ENCODE assay signal across 8 cellular contexts in genomic region chr1:23692308-23692871, GRCh38. TPM values are rescaled to one million over a fixed set of nuclear protein-coding genes. Genes with fewer than 3 reads are reported as not detected.
DNase-seq lines count a peak whose midpoint lies in the region; ATAC-seq lines count a peak whose summit lies in the region.

No MANE protein-coding gene starts in this region.

- peak overlapping the region; percentile 95 for H3K4me3 Mint-ChIP-seq in stimulated activated naive CD8-positive, alpha-beta T cell treated with anti-CD3 and anti-CD28 coated beads, Interleukin-15, Interleukin-2, amounts not matched to agents 100 ng/mL and 50 ng/mL, for 24 hours

- no peak overlapping the region for H2BK5ac ChIP-seq in mesenchymal stem cell (ENCODE audit: low read depth, low read length, poor library complexity, severe bottlenecking)

- DNase-seq in stimulated activated naive CD8-positive, alpha-beta T cell treated with anti-CD3 and anti-CD28 coated beads, Interleukin-15, Interleukin-2, amounts not matched to agents 100 U/mL and 50 U/mL, for 24 hours, result no peak
- peak; percentile 8 for DNase-seq in astrocyte of the hippocampus (ENCODE audit: low read depth, low spot score)
- DNase-seq in mesenchymal stem cell, result peak; percentile 19
- no peak for DNase-seq in Ammon's horn (ENCODE audit: low spot score)
- DNase-seq in middle frontal gyrus (ENCODE audit: extremely low spot score, low spot score), result no peak

- no peak overlapping the region for H3K18ac ChIP-seq in mesenchymal stem cell (ENCODE audit: low read depth in 1 of 2, low read length in 2 of 2)

- no peak overlapping the region for H3K23ac ChIP-seq in mesenchymal stem cell (ENCODE audit: low read length in 2 of 2)

- H2AFZ ChIP-seq in mesenchymal stem cell (ENCODE audit: low read depth, low read length), result no peak overlapping the region

- no peak overlapping the region for H4K91ac ChIP-seq in mesenchymal stem cell (ENCODE audit: low read length)

- no peak overlapping the region for H3K27ac ChIP-seq in mesenchymal stem cell (ENCODE audit: low read length, poor library complexity, severe bottlenecking)

- peaks cover 58% of the 10 kb centered on the region for H3K36me3 Mint-ChIP-seq in stimulated activated naive CD8-positive, alpha-beta T cell treated with anti-CD3 and anti-CD28 coated beads, Interleukin-15, Interleukin-2, amounts not matched to agents 100 ng/mL and 50 ng/mL, for 24 hours (ENCODE audit: low read depth)

- H3K4me1 Mint-ChIP-seq in stimulated activated naive CD8-positive, alpha-beta T cell treated with anti-CD3 and anti-CD28 coated beads, Interleukin-15, Interleukin-2, amounts not matched to agents 100 ng/mL and 50 ng/mL, for 24 hours (ENCODE audit: low read depth), result peaks cover 52% of the 10 kb centered on the region

- H4K8ac ChIP-seq in mesenchymal stem cell (ENCODE audit: low read length), result no peak overlapping the region

- peaks cover 25 to 52% of the 10 kb centered on the region in 2 experiments for H3K36me3 ChIP-seq in mesenchymal stem cell (ENCODE audit: control insufficient read depth in 1 of 2, insufficient read depth in 2 of 2, low read depth in 1 of 2, low read length in 2 of 2)

- peak overlapping the region; percentile 98 for H3K27ac Mint-ChIP-seq in stimulated activated naive CD8-positive, alpha-beta T cell treated with anti-CD3 and anti-CD28 coated beads, Interleukin-15, Interleukin-2, amounts not matched to agents 100 ng/mL and 50 ng/mL, for 24 hours

- H3K4me2 ChIP-seq in mesenchymal stem cell (ENCODE audit: low read length, poor library complexity, severe bottlenecking), result peak overlapping the region; percentile 72

- H3K9me3 ChIP-seq in mesenchymal stem cell (ENCODE audit: control insufficient read depth, low read length), result no peaks in the 10 kb centered on the region

- peak overlapping the region in 1 of 2 experiments; percentile 44 for H3K14ac ChIP-seq in mesenchymal stem cell (ENCODE audit: low read length in 2 of 2)

- H3K4me3 ChIP-seq in mesenchymal stem cell (ENCODE audit: insufficient read depth in 1 of 2, low read depth in 1 of 2, low read length in 2 of 2), result peak overlapping the region; percentile 99 to 100

- H2BK120ac ChIP-seq in mesenchymal stem cell (ENCODE audit: low read depth, low read length), result no peak overlapping the region

- H3K9ac ChIP-seq in mesenchymal stem cell (ENCODE audit: low read length), result peak overlapping the region; percentile 100

- H3K9me3 Mint-ChIP-seq in stimulated activated naive CD8-positive, alpha-beta T cell treated with anti-CD3 and anti-CD28 coated beads, Interleukin-15, Interleukin-2, amounts not matched to agents 100 ng/mL and 50 ng/mL, for 24 hours, result no peaks in the 10 kb centered on the region

- H3K4me1 ChIP-seq in mesenchymal stem cell (ENCODE audit: control insufficient read depth, insufficient read depth, low read depth, low read length), result peaks cover 16% of the 10 kb centered on the region

- no peaks in the 10 kb centered on the region for H3K27me3 Mint-ChIP-seq in stimulated activated naive CD8-positive, alpha-beta T cell treated with anti-CD3 and anti-CD28 coated beads, Interleukin-15, Interleukin-2, amounts not matched to agents 100 ng/mL and 50 ng/mL, for 24 hours

- H2AK5ac ChIP-seq in mesenchymal stem cell (ENCODE audit: low read length, severe bottlenecking), result peak overlapping the region; percentile 11

- H3K4ac ChIP-seq in mesenchymal stem cell (ENCODE audit: low read depth in 1 of 2, low read length in 2 of 2), result peak overlapping the region in 1 of 2 experiments; percentile 66

- 11% methylated on average over 13 of the region's 17 CpGs for WGBS in mesenchymal stem cell

- no peaks in the 10 kb centered on the region for H3K79me1 ChIP-seq in mesenchymal stem cell (replicated peaks; ENCODE audit: low read length, poor library complexity, severe bottlenecking)

- H3K27me3 ChIP-seq in mesenchymal stem cell (ENCODE audit: control insufficient read depth in 1 of 2, insufficient read depth in 1 of 2, low read length in 2 of 2), result no peaks in the 10 kb centered on the region

- H2BK12ac ChIP-seq in mesenchymal stem cell (ENCODE audit: low read length in 2 of 2), result no peak overlapping the region

- no peak overlapping the region for H2BK15ac ChIP-seq in mesenchymal stem cell (ENCODE audit: low read depth, poor library complexity, severe bottlenecking)

- ATAC-seq in stimulated activated naive CD8-positive, alpha-beta T cell treated with anti-CD3 and anti-CD28 coated beads, Interleukin-15, Interleukin-2, amounts not matched to agents 100 U/mL and 50 U/mL, for 24 hours, result no peak
- ATAC-seq in GM18517 (IDR thresholded peaks at IDR 0.05; ENCODE audit: unreplicated experiment) (no peak), GM21360 (IDR thresholded peaks at IDR 0.05; ENCODE audit: unreplicated experiment) (no peak)

RNA-seq across cellular contexts. Expression of gene RPL11, which starts 0.8 kb away (rescaled TPM):
- polyA plus RNA-seq in mesenchymal stem cell (2013, experiment 1 of 2), result 2,341 TPM
- polyA plus RNA-seq in mesenchymal stem cell (2013, experiment 2 of 2), result 2,276 TPM

RNA-seq across cellular contexts. Expression of gene ELOA, which starts 50.9 kb away (rescaled TPM):
- 29.3 TPM for polyA plus RNA-seq in mesenchymal stem cell (2013, experiment 1 of 2)
- 28.1 TPM for polyA plus RNA-seq in mesenchymal stem cell (2013, experiment 2 of 2)

Comparison
In these comparisons a context has a peak if more than half of its experiments do, and no peak if none do; other contexts are left out.
1. DNase-seq: peak in astrocyte of the hippocampus (single experiment) and mesenchymal stem cell (single experiment); none in stimulated activated naive CD8-positive, alpha-beta T cell treated with anti-CD3 and anti-CD28 coated beads, Interleukin-15, Interleukin-2, amounts not matched to agents 100 U/mL and 50 U/mL, for 24 hours (single experiment), Ammon's horn (single experiment) and middle frontal gyrus (single experiment).